In genomic region chr12:96194572-96194889, GRCh38 we compare ENCODE assay signal across 8 cellular contexts. TPM values are rescaled to one million over a fixed set of nuclear protein-coding genes. Genes with fewer than 3 reads are reported as not detected.
DNase-seq lines count a peak whose midpoint lies in the region; TF ChIP-seq lines count a peak whose summit lies in the region.

No MANE protein-coding gene starts in this region.

- H3K9ac ChIP-seq in HUES64 (ENCODE audit: low read depth, low read length) = peak overlapping the region; percentile 78

- H3K27ac Mint-ChIP-seq in activated T-cell treated with anti-CD3 and anti-CD28 coated beads, Interleukin-2, amount 50 U/mL, for 24 hours = peak overlapping the region; percentile 98

- TF ChIP-seq EP300 in ovary (IDR thresholded peaks at IDR 0.05) = no peak

- no peak for DNase-seq in activated T-cell treated with anti-CD3 and anti-CD28 coated beads, Interleukin-2, amount 50 U/mL, for 24 hours
- DNase-seq in activated T-cell treated with anti-CD3 and anti-CD28 coated beads, Interleukin-2, amount 50 U/mL, for 1 hour = no peak
- DNase-seq in effector memory CD4-positive, alpha-beta T cell = no peak
- DNase-seq in ovary (no peak), NCI-H774 (lab: John Stamatoyannopoulos, UW) (no peak), AG08395 (ENCODE audit: low spot score) (no peak)
- DNase-seq in stimulated activated CD4-positive, alpha-beta T cell treated with anti-CD3 and anti-CD28 coated beads, Interleukin-4, amount 100 ng/mL, for 24 hours = no peak

- H3K4me3 ChIP-seq in HUES64 (ENCODE audit: low read length) (peak overlapping the region; percentile 97), ovary (peak overlapping the region; percentile 91)
- H3K4me3 ChIP-seq in effector memory CD4-positive, alpha-beta T cell (ENCODE audit: insufficient read depth, low read depth, low read length, poor library complexity, severe bottlenecking) = peak overlapping the region; percentile 85

- H3K9me3 ChIP-seq in HUES64 (ENCODE audit: insufficient read depth, low read depth, low read length) = no peaks in the 10 kb centered on the region
- H3K9me3 ChIP-seq in effector memory CD4-positive, alpha-beta T cell (ENCODE audit: control insufficient read depth, low read length) = no peaks in the 10 kb centered on the region
- no peaks in the 10 kb centered on the region for H3K9me3 ChIP-seq in ovary

- under 1% methylated on average over 17 of the region's 24 CpGs for WGBS in HUES64
- 0 to 1% (median 0%) methylated on average over 11 to 24 of the region's 24 CpGs for WGBS in ovary, 3 donors

- no peak for TF ChIP-seq CTCF in ovary (IDR thresholded peaks at IDR 0.05)

- H3K4me3 Mint-ChIP-seq in activated T-cell treated with anti-CD3 and anti-CD28 coated beads, Interleukin-2, amount 50 U/mL, for 24 hours = peak overlapping the region; percentile 93

- peaks cover 66% of the 10 kb centered on the region for H3K4me1 Mint-ChIP-seq in activated T-cell treated with anti-CD3 and anti-CD28 coated beads, Interleukin-2, amount 50 U/mL, for 24 hours (ENCODE audit: low read depth)

- TF ChIP-seq POLR2A in ovary (IDR thresholded peaks at IDR 0.05) = peak; percentile 13

- peaks cover 10% of the 10 kb centered on the region; the same call in 1 of the 2 replicates for H3K27me3 ChIP-seq in HUES64 (ENCODE audit: insufficient read depth, low read length)
- no peaks in the 10 kb centered on the region for H3K27me3 ChIP-seq in effector memory CD4-positive, alpha-beta T cell (replicated peaks; ENCODE audit: control insufficient read depth, insufficient read depth, low read length, poor library complexity, severe bottlenecking)
- no peaks in the 10 kb centered on the region for H3K27me3 ChIP-seq in ovary

- no peaks in the 10 kb centered on the region for H3K9me3 Mint-ChIP-seq in activated T-cell treated with anti-CD3 and anti-CD28 coated beads, Interleukin-2, amount 50 U/mL, for 24 hours

- H3K36me3 ChIP-seq in HUES64 (ENCODE audit: insufficient read depth, low read length) (no peaks in the 10 kb centered on the region), ovary (no peaks in the 10 kb centered on the region)
- H3K36me3 ChIP-seq in effector memory CD4-positive, alpha-beta T cell (ENCODE audit: control insufficient read depth, insufficient read depth, low read length) = no peaks in the 10 kb centered on the region

- H3K36me3 Mint-ChIP-seq in activated T-cell treated with anti-CD3 and anti-CD28 coated beads, Interleukin-2, amount 50 U/mL, for 24 hours (ENCODE audit: low read depth) = peaks cover 18% of the 10 kb centered on the region

- no peak overlapping the region; the same call in 1 of the 2 replicates for H3K27ac ChIP-seq in HUES64 (ENCODE audit: low read depth, low read length)
- H3K27ac ChIP-seq in effector memory CD4-positive, alpha-beta T cell (ENCODE audit: insufficient read depth, low read length, poor library complexity, severe bottlenecking) = peak overlapping the region; percentile 99
- H3K27ac ChIP-seq in ovary = peak overlapping the region in 1 of 2 donors; percentile 42

- H3K27me3 Mint-ChIP-seq in activated T-cell treated with anti-CD3 and anti-CD28 coated beads, Interleukin-2, amount 50 U/mL, for 24 hours = no peaks in the 10 kb centered on the region

- H3K4me1 ChIP-seq in HUES64 (ENCODE audit: insufficient read depth, low read length) (peaks cover 26% of the 10 kb centered on the region; the same call in 1 of the 2 replicates), ovary (ENCODE audit: insufficient read depth) (peaks cover 4% of the 10 kb centered on the region)
- peaks cover 33% of the 10 kb centered on the region for H3K4me1 ChIP-seq in effector memory CD4-positive, alpha-beta T cell (ENCODE audit: control insufficient read depth, insufficient read depth, low read length, poor library complexity, severe bottlenecking)

- intact Hi-C loops in ovary (cut with DNase I) = loop anchor here in 1 of 4 donors (10.0 kb wide), 1 partner anchor 320 kb away; no protein-coding TSS in a partner anchor

RNA-seq across cellular contexts. Expression of gene ELK3, which starts 0.4 kb away (rescaled TPM):
- polyA plus RNA-seq in HUES64 (2013, experiment 1 of 2) = 12.8 TPM
- 18.9 TPM for polyA plus RNA-seq in HUES64 (2013, experiment 2 of 2)
- total RNA-seq in ovary = 10 to 100 TPM; 11.5 to 25.9 (median 15.2) TPM
- polyA plus RNA-seq in ovary = 10 to 100 TPM; 15.6 to 25.8 TPM
